In genomic region chr15:67098768-67099282, GRCh38 we compare ENCODE assay signal across 10 cellular contexts. TPM values are rescaled to one million over a fixed set of nuclear protein-coding genes. Genes with fewer than 3 reads are reported as not detected.
DNase-seq lines count a peak whose midpoint lies in the region; ATAC-seq and TF ChIP-seq lines count a peak whose summit lies in the region.
"Had no signal": no experiment of that assay in that cellular context is flagged by ENCODE, and none has a peak within 500 bp of the region (broad histone marks: within the 10 kb centered on the region; RNA-seq: fewer than 3 reads in every experiment).

No MANE protein-coding gene starts in this region.

- H3K36me3 ChIP-seq in BLaER1 treated with 17β-estradiol and CSF1 and Interleukin-3, amounts not matched to agents 10 nM and 100 nM, result peaks cover 29 to 93% (median 69%) of the 10 kb centered on the region in 11 experiments; a peak in 21 of 22 replicates
- H3K36me3 ChIP-seq in OCI-LY7 (ENCODE audit: insufficient read depth, low read length) (peaks cover 59% of the 10 kb centered on the region), PC-9 (ENCODE audit: low read depth) (peaks cover 21% of the 10 kb centered on the region)

- peaks cover 91 to 100% (median 99%) of the 10 kb centered on the region in 11 experiments for H4K20me1 ChIP-seq in BLaER1 treated with 17β-estradiol and CSF1 and Interleukin-3, amounts not matched to agents 10 nM and 100 nM
- H4K20me1 ChIP-seq in OCI-LY7 (ENCODE audit: insufficient read depth, low read length) (no peaks in the 10 kb centered on the region), PC-9 (ENCODE audit: insufficient read depth) (no peaks in the 10 kb centered on the region)

- H3K4me1 ChIP-seq in BLaER1 treated with 17β-estradiol and CSF1 and Interleukin-3, amounts not matched to agents 10 nM and 100 nM, result peaks cover 98 to 100% (median 99%) of the 10 kb centered on the region in 10 experiments
- peaks cover 99% of the 10 kb centered on the region for H3K4me1 ChIP-seq in OCI-LY7 (ENCODE audit: insufficient read depth, low read length, poor library complexity, severe bottlenecking)
- peaks cover 36% of the 10 kb centered on the region for H3K4me1 ChIP-seq in PC-9 (replicated peaks; ENCODE audit: insufficient read depth)

- no peaks in the 10 kb centered on the region for H3K27me3 Mint-ChIP-seq in effector memory CD8-positive, alpha-beta T cell
- no peaks in the 10 kb centered on the region for H3K27me3 Mint-ChIP-seq in nephron (ENCODE audit: low read depth)

- TF ChIP-seq CTCF in OCI-LY7 (conservative IDR thresholded peaks at IDR 0.05; ENCODE audit: low read length), result no peak
- TF ChIP-seq CTCF in nephron (IDR thresholded peaks at IDR 0.05; ENCODE audit: unreplicated experiment in 3 of 3), result no peak
- TF ChIP-seq CTCF in PC-9 (conservative IDR thresholded peaks at IDR 0.05), result no peak

- H3K9me3 ChIP-seq in BLaER1 treated with 17β-estradiol and CSF1 and Interleukin-3, amounts not matched to agents 10 nM and 100 nM (replicated peaks in 1 of 11), result no peaks in the 10 kb centered on the region
- H3K9me3 ChIP-seq in OCI-LY7 (ENCODE audit: low read length) (no peaks in the 10 kb centered on the region), PC-9 (ENCODE audit: insufficient read depth, low read depth) (no peaks in the 10 kb centered on the region)

- intact Hi-C loops in OCI-LY7 (cut with micrococcal nuclease; ENCODE audit: unreplicated experiment), result no loop called here
- intact Hi-C loops in PC-9 (cut with micrococcal nuclease; ENCODE audit: unreplicated experiment), result no loop called here

- H3K27ac ChIP-seq in BLaER1 treated with 17β-estradiol and CSF1 and Interleukin-3, amounts not matched to agents 10 nM and 100 nM, result peak overlapping the region; percentile 57 to 78 (median 72); a peak in 21 of 22 replicates
- H3K27ac ChIP-seq in OCI-LY7 (ENCODE audit: low read depth, low read length, poor library complexity, severe bottlenecking) (peak overlapping the region; percentile 98), PC-9 (no peak overlapping the region)

- H3F3A ChIP-seq in PC-9 (ENCODE audit: insufficient read depth, low read depth), result peaks cover 46% of the 10 kb centered on the region; the same call in 1 of the 2 replicates

- peak overlapping the region; percentile 51 to 76 (median 68); a peak in 21 of 22 replicates for H3K9ac ChIP-seq in BLaER1 treated with 17β-estradiol and CSF1 and Interleukin-3, amounts not matched to agents 10 nM and 100 nM

- H3K4me3 ChIP-seq in BLaER1 treated with 17β-estradiol and CSF1 and Interleukin-3, amounts not matched to agents 10 nM and 100 nM, result peak overlapping the region in 4 of 10 experiments; percentile 4 to 24 (median 10); a peak in 3 of 20 replicates
- H3K4me3 ChIP-seq in OCI-LY7 (ENCODE audit: low read depth, low read length, poor library complexity, severe bottlenecking), result peak overlapping the region; percentile 14
- H3K4me3 ChIP-seq in PC-9, result no peak overlapping the region

- H3K79me2 ChIP-seq in OCI-LY7 (ENCODE audit: insufficient read depth, low read depth, low read length) (peaks cover 97% of the 10 kb centered on the region), PC-9 (ENCODE audit: low read depth) (peaks cover 98% of the 10 kb centered on the region)

- H3K27me3 ChIP-seq in BLaER1 treated with 17β-estradiol and CSF1 and Interleukin-3, amounts not matched to agents 10 nM and 100 nM, result no peaks in the 10 kb centered on the region
- no peaks in the 10 kb centered on the region for H3K27me3 ChIP-seq in PC-9 (ENCODE audit: insufficient read depth, low read depth)

- H3K4me3 Mint-ChIP-seq in effector memory CD8-positive, alpha-beta T cell, result peak overlapping the region in 1 of 2 donors; percentile 88
- peak overlapping the region in 1 of 3 experiments; percentile 29 for H3K4me3 Mint-ChIP-seq in nephron

- POLR2A ChIA-PET in OCI-LY7 (lab: Charles Lee), result interaction anchor here (0.6 to 8.5 kb wide), 2 partner anchors 17 to 25 kb away, joined by 4 to 80 read pairs; no protein-coding TSS in a partner anchor
- POLR2A ChIA-PET in PC-9 (lab: Charles Lee; ENCODE audit: unreplicated experiment), result interaction anchor here (0.7 to 1.0 kb wide), 2 partner anchors 8 to 15 kb away, joined by 6 to 8 read pairs; no protein-coding TSS in a partner anchor

- no peaks in the 10 kb centered on the region for H3K9me2 ChIP-seq in OCI-LY7 (ENCODE audit: insufficient read depth, low read length)
- H3K9me2 ChIP-seq in PC-9 (ENCODE audit: insufficient read depth), result no peaks in the 10 kb centered on the region

- peaks cover 48 to 52% of the 10 kb centered on the region in 2 donors for H3K4me1 Mint-ChIP-seq in effector memory CD8-positive, alpha-beta T cell (ENCODE audit: low read depth in 2 of 2)
- H3K4me1 Mint-ChIP-seq in nephron, result peaks cover 35% of the 10 kb centered on the region

- no TSS peak for BruUV-seq in OCI-LY7 (replicated peaks; lab: Mats Ljungman, UMichigan)
- no TSS peak for BruUV-seq in PC-9 (replicated peaks; lab: Mats Ljungman, UMichigan)

- no peak for ATAC-seq in effector memory CD8-positive, alpha-beta T cell (replicated peaks)
- no peak for ATAC-seq in GM21529 (IDR thresholded peaks at IDR 0.05; ENCODE audit: unreplicated experiment)

- H3K9me3 Mint-ChIP-seq in effector memory CD8-positive, alpha-beta T cell, result no peaks in the 10 kb centered on the region
- H3K9me3 Mint-ChIP-seq in nephron, result no peaks in the 10 kb centered on the region

- H3K36me3 Mint-ChIP-seq in effector memory CD8-positive, alpha-beta T cell (ENCODE audit: insufficient read depth), result peaks cover 32% of the 10 kb centered on the region
- peaks cover 14% of the 10 kb centered on the region for H3K36me3 Mint-ChIP-seq in nephron (ENCODE audit: low read depth)

- no peak overlapping the region for H2AFZ ChIP-seq in OCI-LY7 (ENCODE audit: low read length)
- H2AFZ ChIP-seq in PC-9, result no peak overlapping the region

- DNase-seq in OCI-LY7 (ENCODE audit: low spot score) (no peak), PC-9 (no peak), HK-2 (ENCODE audit: unreplicated experiment) (no peak), midbrain (lab: John Stamatoyannopoulos, UW) (no peak)
- no peak for DNase-seq in effector memory CD8-positive, alpha-beta T cell
- DNase-seq: hippocampal formation, NCI-H2029 treated with DMSO at 0.1 percent for 48 hours had no signal

- CTCF ChIA-PET in OCI-LY7 (lab: Charles Lee; ENCODE audit: unreplicated experiment) (no interaction called here), PC-9 (lab: Charles Lee) (no interaction called here)

- peak overlapping the region; percentile 96 to 98 for H3K27ac Mint-ChIP-seq in effector memory CD8-positive, alpha-beta T cell
- H3K27ac Mint-ChIP-seq in nephron, result peak overlapping the region; percentile 76 to 90 (median 78)

- peak overlapping the region; percentile 83 to 97 (median 91) for H3K4me2 ChIP-seq in BLaER1 treated with 17β-estradiol and CSF1 and Interleukin-3, amounts not matched to agents 10 nM and 100 nM
- H3K4me2 ChIP-seq in OCI-LY7 (ENCODE audit: low read length) (peak overlapping the region; percentile 63), PC-9 (no peak overlapping the region)

RNA-seq across cellular contexts. Expression of gene SMAD3, which starts 33.4 kb away (rescaled TPM):
- total RNA-seq in OCI-LY7 (2014; rRNA removed; shearing (Covaris generic)), result 32.8 and 41.2 TPM in 2 replicates
- 77.8 and 84.5 TPM in 2 replicates for total RNA-seq in OCI-LY7 (2022)
- 99.5 and 109 TPM in 2 replicates for total RNA-seq in PC-9 (2021)
